ENCODE assay signal across 1 cellular context in genomic region chr14:26088260-26088659, GRCh38.
TF ChIP-seq lines count a peak whose summit lies in the region.

No MANE protein-coding gene starts in this region.

TF ChIP-seq in H1, 55 proteins besides CTCF, POLR2A, EP300 and RAD21 (continued from another document):
- no peak for TF ChIP-seq MAX (IDR thresholded peaks at IDR 0.05)
- TF ChIP-seq CREB1 (IDR thresholded peaks at IDR 0.05): peak; percentile 90
- no peak for TF ChIP-seq TCF12 (IDR thresholded peaks at IDR 0.05; ENCODE audit: low read depth, low read length)
- peak; percentile 57; the same call in 1 of the 2 replicates for TF ChIP-seq JUND (IDR thresholded peaks at IDR 0.05; ENCODE audit: low read length)
